In the genomic region with DNA sequence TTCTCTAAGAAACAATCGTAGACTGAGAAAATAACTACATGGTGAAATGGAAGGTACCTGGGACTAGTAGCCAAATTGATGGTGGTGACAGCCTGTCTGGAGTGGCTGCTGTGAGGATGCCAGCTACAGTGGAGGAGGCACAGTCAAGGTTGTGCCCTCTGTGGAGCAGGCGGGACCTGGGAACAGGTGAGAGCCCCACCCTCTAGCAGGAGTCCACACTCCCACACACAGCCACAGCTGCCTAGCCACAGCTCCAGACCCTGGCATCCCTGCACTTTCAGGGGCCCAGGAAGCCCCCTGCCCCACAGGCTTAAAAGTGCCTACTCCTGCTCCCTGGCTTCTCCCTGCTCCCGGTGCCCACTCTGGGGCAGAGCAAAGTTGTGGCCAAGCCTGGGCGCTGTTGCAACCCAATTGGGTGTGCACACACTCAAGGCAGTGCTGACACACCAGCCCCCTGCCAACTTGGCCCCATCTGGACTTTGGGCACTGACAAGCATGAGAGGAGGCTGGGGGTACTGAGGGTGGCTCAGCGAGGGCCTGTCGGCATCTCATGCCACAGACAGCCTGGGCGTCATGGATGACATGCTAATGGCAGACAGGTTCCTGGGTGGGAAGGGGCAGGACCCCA, we compare ENCODE assay signal across 26 cellular contexts.
"Had no signal": no experiment of that assay in that cellular context is flagged by ENCODE, and none has a peak within 500 bp of the region (broad histone marks: within the 10 kb centered on the region; RNA-seq: fewer than 3 reads in every experiment).

No MANE protein-coding gene starts in this region.

- H3K9me3 Mint-ChIP-seq: nephron progenitor cell; stimulated activated naive CD8-positive, alpha-beta T cell treated with anti-CD3 and anti-CD28 coated beads, Interleukin-15, Interleukin-2, amounts not matched to agents 100 ng/mL and 50 ng/mL, for 24 hours had no signal

- H3K27ac ChIP-seq: colonic mucosa, esophagus muscularis mucosa, foreskin keratinocyte, gastroesophageal sphincter, heart left ventricle, hepatocyte, left lung, ovary, right lobe of liver, thoracic aorta, tibial nerve, vagina had no signal

- H3K4me1 ChIP-seq: colonic mucosa, esophagus muscularis mucosa, foreskin keratinocyte, gastroesophageal sphincter, heart left ventricle, left lung, right lobe of liver, tibial nerve, vagina had no signal

- H3K36me3 Mint-ChIP-seq: naive thymus-derived CD8-positive, alpha-beta T cell; stimulated activated naive B cell treated with anti-CD40 and anti-IgM and Interleukin-4, amounts not matched to agents 10 μg/mL and 1 μg/mL and 100 μg/mL, for 72 hours had no signal

- H3K27ac Mint-ChIP-seq: dendritic cell treated with granulocyte-macrophage colony-stimulating factor and Interleukin-4, amounts not matched to agents 40 ng/mL and 50 ng/mL, for 4 days; naive thymus-derived CD8-positive, alpha-beta T cell; nephron progenitor cell; stimulated activated naive B cell treated with anti-CD40 and anti-IgM and Interleukin-4, amounts not matched to agents 10 μg/mL and 1 μg/mL and 100 μg/mL, for 72 hours; stimulated activated naive CD8-positive, alpha-beta T cell treated with anti-CD3 and anti-CD28 coated beads, Interleukin-15, Interleukin-2, amounts not matched to agents 100 ng/mL and 50 ng/mL, for 24 hours had no signal

- H3K4me1 Mint-ChIP-seq: naive thymus-derived CD8-positive, alpha-beta T cell; nephron progenitor cell; stimulated activated naive B cell treated with anti-CD40 and anti-IgM and Interleukin-4, amounts not matched to agents 10 μg/mL and 1 μg/mL and 100 μg/mL, for 72 hours had no signal

- H3K27me3 Mint-ChIP-seq: dendritic cell treated with granulocyte-macrophage colony-stimulating factor and Interleukin-4, amounts not matched to agents 40 ng/mL and 50 ng/mL, for 4 days; stimulated activated naive B cell treated with anti-CD40 and anti-IgM and Interleukin-4, amounts not matched to agents 10 μg/mL and 1 μg/mL and 100 μg/mL, for 72 hours; stimulated activated naive CD8-positive, alpha-beta T cell treated with anti-CD3 and anti-CD28 coated beads, Interleukin-15, Interleukin-2, amounts not matched to agents 100 ng/mL and 50 ng/mL, for 24 hours had no signal

- ATAC-seq: foreskin keratinocyte; gastroesophageal sphincter; left cardiac atrium; left lung; naive thymus-derived CD8-positive, alpha-beta T cell had no signal

- H3K4me3 Mint-ChIP-seq: dendritic cell treated with granulocyte-macrophage colony-stimulating factor and Interleukin-4, amounts not matched to agents 40 ng/mL and 50 ng/mL, for 4 days; naive thymus-derived CD8-positive, alpha-beta T cell; nephron progenitor cell; stimulated activated naive B cell treated with anti-CD40 and anti-IgM and Interleukin-4, amounts not matched to agents 10 μg/mL and 1 μg/mL and 100 μg/mL, for 72 hours; stimulated activated naive CD8-positive, alpha-beta T cell treated with anti-CD3 and anti-CD28 coated beads, Interleukin-15, Interleukin-2, amounts not matched to agents 100 ng/mL and 50 ng/mL, for 24 hours had no signal

- DNase-seq: colonic mucosa; effector CD8-positive, alpha-beta T cell; foreskin keratinocyte; heart left ventricle; left cardiac atrium; mammary epithelial cell; mesendoderm; midbrain; naive thymus-derived CD8-positive, alpha-beta T cell; nephron progenitor cell; occipital lobe; stimulated activated CD4-positive, alpha-beta T cell treated with anti-CD3 and anti-CD28 coated beads, Interleukin-2, amount 100 ng/mL, for 24 hours; stimulated activated CD4-positive, alpha-beta T cell treated with anti-CD3 and anti-CD28 coated beads, Interleukin-4, amount 100 ng/mL, for 24 hours; stimulated activated naive B cell treated with anti-CD40 and anti-IgM and Interleukin-4, amounts not matched to agents 10 μg/mL and 1 μg/mL and 100 μg/mL, for 72 hours had no signal

- H3K27me3 ChIP-seq: colonic mucosa, esophagus muscularis mucosa, foreskin keratinocyte, gastroesophageal sphincter, heart left ventricle, hepatocyte, left lung, ovary, right lobe of liver, tibial nerve, vagina had no signal

- H3K4me3 ChIP-seq: colonic mucosa, esophagus muscularis mucosa, gastroesophageal sphincter, heart left ventricle, hepatocyte, left lung, ovary, right lobe of liver, smooth muscle cell, thoracic aorta, tibial nerve, vagina had no signal

- H3K36me3 ChIP-seq: colonic mucosa, esophagus muscularis mucosa, gastroesophageal sphincter, heart left ventricle, left lung, ovary, right lobe of liver, thoracic aorta, tibial nerve, vagina had no signal

- H3K9me3 ChIP-seq: colonic mucosa, esophagus muscularis mucosa, gastroesophageal sphincter, ovary, right lobe of liver, thoracic aorta, tibial nerve, vagina had no signal
